ENCODE assay signal across 13 cellular contexts in the genomic region with DNA sequence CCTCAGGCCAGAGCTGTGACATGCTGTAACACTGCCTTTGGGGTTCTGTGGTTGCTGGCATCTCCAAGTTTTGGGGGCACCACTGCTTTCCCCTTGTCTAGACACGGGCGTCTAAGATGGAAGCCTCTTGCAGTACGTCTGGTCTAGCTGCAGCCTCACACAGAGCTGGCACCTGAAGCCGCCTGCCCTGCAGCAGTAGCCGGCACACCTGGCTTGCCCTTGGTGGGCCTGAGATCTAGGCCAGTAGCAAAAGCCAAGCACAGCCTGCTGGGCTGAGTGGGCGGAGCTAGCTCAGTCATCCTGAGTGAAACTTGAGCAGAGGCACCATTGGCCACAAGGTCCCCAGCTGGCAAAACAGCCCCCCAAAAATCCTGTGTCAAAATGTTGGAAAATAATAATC.
DNase-seq lines count a peak whose midpoint lies in the region; ATAC-seq and TF ChIP-seq lines count a peak whose summit lies in the region.
"Had no signal": no experiment of that assay in that cellular context is flagged by ENCODE, and none has a peak within 500 bp of the region (broad histone marks: within the 10 kb centered on the region; RNA-seq: fewer than 3 reads in every experiment).

No MANE protein-coding gene starts in this region.

- H3K4me3 ChIP-seq in H7 (ENCODE audit: insufficient read depth, low read depth, low read length) (no peak overlapping the region), neural progenitor cell (no peak overlapping the region)
- H3K4me3 ChIP-seq: BLaER1 had no signal

- no peak overlapping the region for H3K4me3 Mint-ChIP-seq in WTC11
- no peak overlapping the region for H3K4me3 Mint-ChIP-seq in neural progenitor cell
- H3K4me3 Mint-ChIP-seq: CD8-positive, alpha-beta memory T cell had no signal

- ATAC-seq in WTC11, result peak; percentile 79
- ATAC-seq: HepG2 had no signal

- POLR2A ChIA-PET in WTC11 (lab: Charles Lee), result interaction anchor here (0.6 kb wide), 1 partner anchor 692 kb away, joined by 3 read pairs; no protein-coding TSS in a partner anchor

- H3K27ac ChIP-seq in neural progenitor cell, result no peak overlapping the region
- H3K27ac ChIP-seq: BLaER1 had no signal

- no peak overlapping the region for H2AFZ ChIP-seq in neural progenitor cell (replicated peaks)

- H3K36me3 ChIP-seq in H7 (replicated peaks; ENCODE audit: control insufficient read depth, insufficient read depth, low read length) (no peaks in the 10 kb centered on the region), neural progenitor cell (peaks cover 4% of the 10 kb centered on the region)
- H3K36me3 ChIP-seq: BLaER1 had no signal

- H3K4me2 ChIP-seq in neural progenitor cell, result no peak overlapping the region
- H3K4me2 ChIP-seq: BLaER1 had no signal

- H4K20me1 ChIP-seq in neural progenitor cell (ENCODE audit: low read depth), result no peaks in the 10 kb centered on the region
- H4K20me1 ChIP-seq: BLaER1 had no signal

- CTCF ChIA-PET in WTC11 (lab: Charles Lee), result no interaction called here

- H3K4me1 ChIP-seq in neural progenitor cell, result peaks cover 5% of the 10 kb centered on the region
- H3K4me1 ChIP-seq: BLaER1, Caco-2 had no signal

- H3K9me3 Mint-ChIP-seq in WTC11, result peaks cover 10% of the 10 kb centered on the region; the same call in 1 of the 2 replicates
- no peaks in the 10 kb centered on the region for H3K9me3 Mint-ChIP-seq in neural progenitor cell

- H3K27me3 ChIP-seq in H7 (ENCODE audit: control insufficient read depth, insufficient read depth, low read length) (no peaks in the 10 kb centered on the region), neural progenitor cell (no peaks in the 10 kb centered on the region)
- H3K27me3 ChIP-seq: BLaER1 had no signal

- peaks cover 55% of the 10 kb centered on the region for H3K4me1 Mint-ChIP-seq in WTC11
- no peaks in the 10 kb centered on the region for H3K4me1 Mint-ChIP-seq in neural progenitor cell
- H3K4me1 Mint-ChIP-seq: CD8-positive, alpha-beta memory T cell had no signal

- peaks cover 7% of the 10 kb centered on the region; the same call in 1 of the 2 replicates for H3K36me3 Mint-ChIP-seq in WTC11
- H3K36me3 Mint-ChIP-seq in neural progenitor cell, result no peaks in the 10 kb centered on the region

- H3K9ac ChIP-seq in neural progenitor cell, result no peak overlapping the region
- H3K9ac ChIP-seq: BLaER1 had no signal

- no peaks in the 10 kb centered on the region for H3K79me2 ChIP-seq in neural progenitor cell (ENCODE audit: low read depth)

- H3F3A ChIP-seq in neural progenitor cell (ENCODE audit: low read depth), result no peaks in the 10 kb centered on the region

- no peak for TF ChIP-seq CTCF in WTC11 (IDR thresholded peaks at IDR 0.05)
- no peak for TF ChIP-seq CTCF in neural progenitor cell (IDR thresholded peaks at IDR 0.05)

- no peaks in the 10 kb centered on the region for H3K9me3 ChIP-seq in neural progenitor cell (ENCODE audit: low read depth)

- H3K27ac Mint-ChIP-seq in WTC11 (peak overlapping the region; percentile 67), neural progenitor cell (no peak overlapping the region)
- H3K27ac Mint-ChIP-seq: CD8-positive, alpha-beta memory T cell had no signal

- DNase-seq in H7, result peak; percentile 18
- DNase-seq in WTC11 (ENCODE audit: low spot score), result peak; percentile 70
- DNase-seq in iPS-NIHi11 (ENCODE audit: low spot score), result peak; percentile 35
- DNase-seq in neural progenitor cell (ENCODE audit: low spot score), result peak; percentile 8
- DNase-seq in activated naive CD4-positive, alpha-beta T cell (lab: John Stamatoyannopoulos, UW), result no peak
- DNase-seq in SW480 (ENCODE audit: low spot score), result no peak
- no peak for DNase-seq in mucosa of gallbladder (ENCODE audit: low spot score)
- DNase-seq: 8988T; AML-193; Caco-2; CD8-positive, alpha-beta memory T cell had no signal

- H3K27me3 Mint-ChIP-seq in WTC11 (ENCODE audit: low read depth), result no peaks in the 10 kb centered on the region
- H3K27me3 Mint-ChIP-seq in neural progenitor cell (ENCODE audit: insufficient read depth, low read depth), result no peaks in the 10 kb centered on the region

TF ChIP-seq in WTC11, 78 proteins besides CTCF, POLR2A, EP300 and RAD21:
- TF ChIP-seq GTF2I (CRISPR knock-in tag; conservative IDR thresholded peaks at IDR 0.05) (no peak), ZBTB21 (CRISPR knock-in tag; IDR thresholded peaks at IDR 0.05; ENCODE audit: borderline replicate concordance) (peak; percentile 33; the same call in 1 of the 2 replicates)

Comparison
In these comparisons a context has a peak if more than half of its experiments do, and no peak if none do; other contexts are left out.
1. DNase-seq: peak in H7 (single experiment), WTC11 (single experiment), iPS-NIHi11 (single experiment) and neural progenitor cell (single experiment); none in activated naive CD4-positive, alpha-beta T cell (0 of 4), SW480 (single experiment) and mucosa of gallbladder (single experiment).